In the genomic region with DNA sequence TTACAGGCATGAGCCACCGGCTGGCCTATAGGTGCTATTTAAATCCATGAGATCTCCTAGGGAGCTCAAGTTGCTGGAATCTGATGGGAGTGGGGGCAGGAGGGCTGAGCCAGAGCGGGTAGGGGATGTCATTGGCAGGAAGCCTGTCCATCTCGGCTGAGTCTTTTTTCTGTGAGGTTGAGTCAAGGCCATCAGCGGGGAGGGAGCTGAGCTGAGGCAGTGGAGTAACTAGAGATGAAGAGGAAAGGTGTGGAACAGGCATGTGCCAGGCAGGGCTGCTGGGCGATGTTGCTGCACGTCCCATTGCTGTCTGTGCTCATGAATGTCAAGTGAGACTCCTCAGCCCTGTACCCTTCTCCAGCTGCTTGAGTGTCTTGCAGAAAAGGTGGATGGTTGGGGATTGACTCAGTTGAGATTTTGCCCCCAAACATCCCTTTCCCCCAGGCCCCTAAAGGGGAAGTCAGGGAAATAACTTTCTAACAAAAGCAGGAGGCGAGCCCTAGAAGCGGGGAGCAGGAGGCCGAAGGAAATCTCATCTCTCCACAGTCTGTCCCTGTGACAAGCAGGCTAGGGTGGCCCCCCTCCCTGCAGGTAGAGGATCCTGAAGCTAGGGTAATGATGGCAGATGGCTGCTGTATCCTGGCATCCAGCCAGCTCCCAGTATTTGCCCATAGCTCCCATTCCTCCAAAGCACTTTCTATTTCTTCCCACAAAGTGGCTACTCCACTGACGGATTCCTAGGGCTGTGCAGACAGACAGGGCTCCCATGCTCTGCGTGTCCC, we compare ENCODE assay signal across 9 cellular contexts. TPM values are rescaled to one million over a fixed set of nuclear protein-coding genes. Genes with fewer than 3 reads are reported as not detected.
DNase-seq lines count a peak whose midpoint lies in the region; TF ChIP-seq lines count a peak whose summit lies in the region.
"Had no signal": no experiment of that assay in that cellular context is flagged by ENCODE, and none has a peak within 500 bp of the region (broad histone marks: within the 10 kb centered on the region; RNA-seq: fewer than 3 reads in every experiment).

No MANE protein-coding gene starts in this region.

- H3K36me3 ChIP-seq in rectal smooth muscle tissue (ENCODE audit: control insufficient read depth, insufficient read depth, low read length) (peaks cover 6% of the 10 kb centered on the region), spleen (peaks cover 0 to 26% (median 14%) of the 10 kb centered on the region in 6 donors)
- peaks cover 10% of the 10 kb centered on the region for H3K36me3 ChIP-seq in effector memory CD4-positive, alpha-beta T cell (ENCODE audit: control insufficient read depth, insufficient read depth, low read length)

- H3K27me3 ChIP-seq in rectal smooth muscle tissue (ENCODE audit: control insufficient read depth, insufficient read depth, low read length) (no peaks in the 10 kb centered on the region), spleen (replicated peaks in 1 of 7) (peaks cover 0 to 23% (median 19%) of the 10 kb centered on the region in 7 donors)
- H3K27me3 ChIP-seq in effector memory CD4-positive, alpha-beta T cell (replicated peaks; ENCODE audit: control insufficient read depth, insufficient read depth, low read length, poor library complexity, severe bottlenecking), result no peaks in the 10 kb centered on the region

- peaks cover 9% of the 10 kb centered on the region for H3K27me3 Mint-ChIP-seq in activated T-cell treated with anti-CD3 and anti-CD28 coated beads, Interleukin-2, amount 50 U/mL, for 24 hours

- WGBS in spleen, 5 donors, result 84 to 90% (median 85%) methylated on average over 11 of the region's 11 CpGs

- no peaks in the 10 kb centered on the region for H3K9me3 ChIP-seq in effector memory CD4-positive, alpha-beta T cell (ENCODE audit: control insufficient read depth, low read length)
- H3K9me3 ChIP-seq in spleen, result no peaks in the 10 kb centered on the region

- H3K4me3 ChIP-seq in rectal smooth muscle tissue (ENCODE audit: low read length) (peak overlapping the region; percentile 71), spleen (no peak overlapping the region)
- H3K4me3 ChIP-seq in effector memory CD4-positive, alpha-beta T cell (ENCODE audit: insufficient read depth, low read depth, low read length, poor library complexity, severe bottlenecking), result no peak overlapping the region

- H3K9me3 Mint-ChIP-seq in activated T-cell treated with anti-CD3 and anti-CD28 coated beads, Interleukin-2, amount 50 U/mL, for 24 hours, result no peaks in the 10 kb centered on the region
- H3K9me3 Mint-ChIP-seq: activated T-cell treated with anti-CD3 and anti-CD28 coated beads, Interleukin-2, amount 50 U/mL, for 72 hours had no signal

- H3K27ac Mint-ChIP-seq in activated T-cell treated with anti-CD3 and anti-CD28 coated beads, Interleukin-2, amount 50 U/mL, for 24 hours, result no peak overlapping the region
- H3K27ac Mint-ChIP-seq: activated T-cell treated with anti-CD3 and anti-CD28 coated beads, Interleukin-2, amount 50 U/mL, for 72 hours had no signal

- peak overlapping the region; percentile 60 for H3K4me3 Mint-ChIP-seq in activated T-cell treated with anti-CD3 and anti-CD28 coated beads, Interleukin-2, amount 50 U/mL, for 24 hours

- H3K27ac ChIP-seq in rectal smooth muscle tissue (ENCODE audit: low read depth, low read length) (no peak overlapping the region), spleen (no peak overlapping the region)
- no peak overlapping the region for H3K27ac ChIP-seq in effector memory CD4-positive, alpha-beta T cell (ENCODE audit: insufficient read depth, low read length, poor library complexity, severe bottlenecking)

- intact Hi-C loops in spleen (cut with DNase I; ENCODE audit: low total_unique reads), result no loop called here

- TF ChIP-seq CTCF in spleen (IDR thresholded peaks at IDR 0.05 in 8 of 11, conservative IDR thresholded peaks at IDR 0.05 in 3 of 11), result no peak

- peaks cover 31% of the 10 kb centered on the region for H3K36me3 Mint-ChIP-seq in activated T-cell treated with anti-CD3 and anti-CD28 coated beads, Interleukin-2, amount 50 U/mL, for 24 hours (ENCODE audit: low read depth)

- peaks cover 26% of the 10 kb centered on the region for H3K4me1 Mint-ChIP-seq in activated T-cell treated with anti-CD3 and anti-CD28 coated beads, Interleukin-2, amount 50 U/mL, for 24 hours (ENCODE audit: low read depth)

- no peak overlapping the region for H3K9ac ChIP-seq in rectal smooth muscle tissue (ENCODE audit: low read length)

- DNase-seq in activated T-cell treated with anti-CD3 and anti-CD28 coated beads, Interleukin-2, amount 50 U/mL, for 24 hours, result no peak
- DNase-seq in activated T-cell treated with anti-CD3 and anti-CD28 coated beads, Interleukin-2, amount 50 U/mL, for 48 hours, result no peak
- DNase-seq in NCI-H2227 treated with DMSO at 0.1 percent for 48 hours (lab: John Stamatoyannopoulos, UW) (peak; percentile 35), cerebellum (ENCODE audit: low spot score) (peak; percentile 85), spleen (no peak)
- DNase-seq in effector memory CD4-positive, alpha-beta T cell, result no peak
- DNase-seq in activated CD4-positive, alpha-beta T cell treated with anti-CD3 and anti-CD28 coated beads for 48 hours, result no peak
- DNase-seq: activated T-cell treated with anti-CD3 and anti-CD28 coated beads, Interleukin-2, amount 50 U/mL, for 72 hours had no signal

- TF ChIP-seq POLR2A in spleen (IDR thresholded peaks at IDR 0.05), result no peak

- peaks cover 12% of the 10 kb centered on the region for H3K4me1 ChIP-seq in rectal smooth muscle tissue (ENCODE audit: control insufficient read depth, insufficient read depth, low read length)
- peaks cover 15% of the 10 kb centered on the region for H3K4me1 ChIP-seq in effector memory CD4-positive, alpha-beta T cell (ENCODE audit: control insufficient read depth, insufficient read depth, low read length, poor library complexity, severe bottlenecking)
- H3K4me1 ChIP-seq in spleen, result peaks cover 14 to 63% (median 40%) of the 10 kb centered on the region in 6 donors

RNA-seq across cellular contexts. Expression of a gene that starts 5.4 kb away (rescaled TPM):
- total RNA-seq in cerebellum, result 58.4 TPM
- total RNA-seq in spleen, result 10 to 100 TPM; 78.3 to 95.5 (median 84.5) TPM
- polyA plus RNA-seq in spleen, result 100 to 1,000 TPM; 205 to 285 (median 262) TPM

RNA-seq across cellular contexts. Expression of a gene that starts 37.8 kb away (rescaled TPM):
- total RNA-seq in cerebellum (43.4 TPM), spleen (1 to 10 TPM in 2 of 7 donors, under 1 TPM in 5; 0.21 to 1.8 (median 0.42) TPM)
- polyA plus RNA-seq in spleen, result 1 to 10 TPM in 1 of 3 donors, under 1 TPM in 2; 0.42 to 1.7 (median 0.93) TPM

RNA-seq across cellular contexts. Expression of a gene that starts 42.5 kb away (rescaled TPM):
- total RNA-seq in cerebellum (3.4 TPM), spleen (under 1 TPM; 0.14 to 0.89 (median 0.72) TPM)
- polyA plus RNA-seq in spleen, result 1 to 10 TPM in 1 of 3 donors, under 1 TPM in 2; 0.06 to 2.1 (median 0.35) TPM

Comparison
In these comparisons a context has a peak if more than half of its experiments do, and no peak if none do; other contexts are left out.
1. DNase-seq: peak in NCI-H2227 treated with DMSO at 0.1 percent for 48 hours (single experiment) and cerebellum (single experiment); none in activated T-cell treated with anti-CD3 and anti-CD28 coated beads, Interleukin-2, amount 50 U/mL, for 24 hours (single experiment), activated T-cell treated with anti-CD3 and anti-CD28 coated beads, Interleukin-2, amount 50 U/mL, for 48 hours (0 of 2), effector memory CD4-positive, alpha-beta T cell (0 of 3), activated CD4-positive, alpha-beta T cell treated with anti-CD3 and anti-CD28 coated beads for 48 hours (single experiment) and spleen (single experiment).
2. RNA of a gene that starts 37.8 kb away (total RNA-seq): 43.4 TPM in cerebellum (single experiment); 0.21 to 1.8 TPM in spleen; every median in the first group is over 10 times any median in the second.